In genomic region chr12:88242161-88242925, GRCh38 we compare ENCODE assay signal across 8 cellular contexts.
DNase-seq lines count a peak whose midpoint lies in the region; ATAC-seq and TF ChIP-seq lines count a peak whose summit lies in the region.

No MANE protein-coding gene starts in this region.

- CTCF ChIA-PET in activated CD8-positive, alpha-beta T cell treated with anti-CD3 and anti-CD28 coated beads for 36 hours (lab: Charles Lee): no interaction called here
- CTCF ChIA-PET in activated CD8-positive, alpha-beta T cell treated with anti-CD3 and anti-CD28 coated beads, Interleukin-2, amount 10 ng/mL, durations not matched to agents 7 days and 5 days (lab: Charles Lee): no interaction called here

- H3K4me2 ChIP-seq in neural progenitor cell: no peak overlapping the region

- no peak overlapping the region for H3K9ac ChIP-seq in neural progenitor cell

- H2AFZ ChIP-seq in neural progenitor cell (replicated peaks): no peak overlapping the region

- H3K9me3 ChIP-seq in MG63 (peaks cover 10% of the 10 kb centered on the region), neural progenitor cell (ENCODE audit: low read depth) (no peaks in the 10 kb centered on the region)

- peak; percentile 50 for DNase-seq in activated CD8-positive, alpha-beta T cell treated with anti-CD3 and anti-CD28 coated beads for 36 hours
- DNase-seq in activated CD8-positive, alpha-beta T cell treated with anti-CD3 and anti-CD28 coated beads, Interleukin-2, amount 10 ng/mL, durations not matched to agents 7 days and 5 days: no peak
- DNase-seq in MG63: peak; percentile 85
- peak; percentile 95 for DNase-seq in epithelial cell of proximal tubule (ENCODE audit: low read depth)
- DNase-seq in stromal cell of bone marrow (ENCODE audit: low read depth): peak; percentile 95
- no peak for DNase-seq in effector memory CD8-positive, alpha-beta T cell
- DNase-seq in SK-N-DZ (ENCODE audit: low spot score): no peak
- no peak for DNase-seq in neural progenitor cell (ENCODE audit: low spot score)

- no peaks in the 10 kb centered on the region for H3F3A ChIP-seq in neural progenitor cell (ENCODE audit: low read depth)

- no peaks in the 10 kb centered on the region for H3K36me3 ChIP-seq in MG63
- no peaks in the 10 kb centered on the region for H3K36me3 ChIP-seq in neural progenitor cell

- peak; percentile 95 for ATAC-seq in activated CD8-positive, alpha-beta T cell treated with anti-CD3 and anti-CD28 coated beads for 36 hours
- ATAC-seq in activated CD8-positive, alpha-beta T cell treated with anti-CD3 and anti-CD28 coated beads, Interleukin-2, amount 10 ng/mL, durations not matched to agents 7 days and 5 days: no peak
- ATAC-seq in effector memory CD8-positive, alpha-beta T cell (replicated peaks): no peak

- TF ChIP-seq CTCF in activated CD8-positive, alpha-beta T cell treated with anti-CD3 and anti-CD28 coated beads for 36 hours (IDR thresholded peaks at IDR 0.05): no peak
- TF ChIP-seq CTCF in epithelial cell of proximal tubule (conservative IDR thresholded peaks at IDR 0.05; ENCODE audit: low read depth, low read length): no peak
- no peak for TF ChIP-seq CTCF in neural progenitor cell (IDR thresholded peaks at IDR 0.05)

- H3K9me3 Mint-ChIP-seq in activated CD8-positive, alpha-beta T cell treated with anti-CD3 and anti-CD28 coated beads for 36 hours: peaks cover 3% of the 10 kb centered on the region
- H3K9me3 Mint-ChIP-seq in activated CD8-positive, alpha-beta T cell treated with anti-CD3 and anti-CD28 coated beads, Interleukin-2, amount 10 ng/mL, durations not matched to agents 7 days and 5 days (ENCODE audit: insufficient read depth): no peaks in the 10 kb centered on the region
- H3K9me3 Mint-ChIP-seq in effector memory CD8-positive, alpha-beta T cell: no peaks in the 10 kb centered on the region
- peaks cover 4% of the 10 kb centered on the region for H3K9me3 Mint-ChIP-seq in neural progenitor cell

- H3K27me3 ChIP-seq in MG63 (no peaks in the 10 kb centered on the region), neural progenitor cell (no peaks in the 10 kb centered on the region)

- H3K27ac Mint-ChIP-seq in activated CD8-positive, alpha-beta T cell treated with anti-CD3 and anti-CD28 coated beads for 36 hours: peak overlapping the region; percentile 69
- H3K27ac Mint-ChIP-seq in activated CD8-positive, alpha-beta T cell treated with anti-CD3 and anti-CD28 coated beads, Interleukin-2, amount 10 ng/mL, durations not matched to agents 7 days and 5 days: no peak overlapping the region
- no peak overlapping the region for H3K27ac Mint-ChIP-seq in effector memory CD8-positive, alpha-beta T cell
- no peak overlapping the region for H3K27ac Mint-ChIP-seq in neural progenitor cell

- peaks cover 25% of the 10 kb centered on the region for H3K4me1 Mint-ChIP-seq in activated CD8-positive, alpha-beta T cell treated with anti-CD3 and anti-CD28 coated beads for 36 hours (ENCODE audit: low read depth)
- H3K4me1 Mint-ChIP-seq in activated CD8-positive, alpha-beta T cell treated with anti-CD3 and anti-CD28 coated beads, Interleukin-2, amount 10 ng/mL, durations not matched to agents 7 days and 5 days (ENCODE audit: low read depth): peaks cover 6% of the 10 kb centered on the region
- no peaks in the 10 kb centered on the region for H3K4me1 Mint-ChIP-seq in effector memory CD8-positive, alpha-beta T cell (ENCODE audit: low read depth in 2 of 2)
- H3K4me1 Mint-ChIP-seq in neural progenitor cell: no peaks in the 10 kb centered on the region

- no peak overlapping the region for H3K4me3 Mint-ChIP-seq in activated CD8-positive, alpha-beta T cell treated with anti-CD3 and anti-CD28 coated beads for 36 hours
- no peak overlapping the region for H3K4me3 Mint-ChIP-seq in activated CD8-positive, alpha-beta T cell treated with anti-CD3 and anti-CD28 coated beads, Interleukin-2, amount 10 ng/mL, durations not matched to agents 7 days and 5 days
- H3K4me3 Mint-ChIP-seq in effector memory CD8-positive, alpha-beta T cell: no peak overlapping the region
- no peak overlapping the region for H3K4me3 Mint-ChIP-seq in neural progenitor cell

- H3K4me3 ChIP-seq in MG63 (no peak overlapping the region), epithelial cell of proximal tubule (ENCODE audit: low read depth, low read length) (no peak overlapping the region), neural progenitor cell (no peak overlapping the region)

- POLR2A ChIA-PET in activated CD8-positive, alpha-beta T cell treated with anti-CD3 and anti-CD28 coated beads for 36 hours (lab: Charles Lee): no interaction called here
- POLR2A ChIA-PET in activated CD8-positive, alpha-beta T cell treated with anti-CD3 and anti-CD28 coated beads, Interleukin-2, amount 10 ng/mL, durations not matched to agents 7 days and 5 days (lab: Charles Lee): no interaction called here

- intact Hi-C loops in activated CD8-positive, alpha-beta T cell treated with anti-CD3 and anti-CD28 coated beads for 36 hours (cut with micrococcal nuclease): loop anchor here (2.0 kb wide), 1 partner anchor 56 kb away; no protein-coding TSS in a partner anchor

- H3K27me3 Mint-ChIP-seq in activated CD8-positive, alpha-beta T cell treated with anti-CD3 and anti-CD28 coated beads for 36 hours: peaks cover 3% of the 10 kb centered on the region
- H3K27me3 Mint-ChIP-seq in activated CD8-positive, alpha-beta T cell treated with anti-CD3 and anti-CD28 coated beads, Interleukin-2, amount 10 ng/mL, durations not matched to agents 7 days and 5 days (ENCODE audit: low read depth): no peaks in the 10 kb centered on the region
- H3K27me3 Mint-ChIP-seq in effector memory CD8-positive, alpha-beta T cell: no peaks in the 10 kb centered on the region
- peaks cover 4% of the 10 kb centered on the region for H3K27me3 Mint-ChIP-seq in neural progenitor cell (ENCODE audit: insufficient read depth, low read depth)

- no peaks in the 10 kb centered on the region for H4K20me1 ChIP-seq in neural progenitor cell (ENCODE audit: low read depth)

- no peaks in the 10 kb centered on the region for H3K79me2 ChIP-seq in neural progenitor cell (ENCODE audit: low read depth)

- peaks cover 1% of the 10 kb centered on the region for H3K36me3 Mint-ChIP-seq in activated CD8-positive, alpha-beta T cell treated with anti-CD3 and anti-CD28 coated beads for 36 hours (ENCODE audit: low read depth)
- no peaks in the 10 kb centered on the region for H3K36me3 Mint-ChIP-seq in activated CD8-positive, alpha-beta T cell treated with anti-CD3 and anti-CD28 coated beads, Interleukin-2, amount 10 ng/mL, durations not matched to agents 7 days and 5 days (ENCODE audit: low read depth)
- H3K36me3 Mint-ChIP-seq in effector memory CD8-positive, alpha-beta T cell (ENCODE audit: insufficient read depth): no peaks in the 10 kb centered on the region
- H3K36me3 Mint-ChIP-seq in neural progenitor cell: no peaks in the 10 kb centered on the region

- H3K4me1 ChIP-seq in neural progenitor cell: no peaks in the 10 kb centered on the region

- no peak overlapping the region for H3K27ac ChIP-seq in neural progenitor cell

Comparison
In these comparisons a context has a peak if more than half of its experiments do, and no peak if none do; other contexts are left out.
1. DNase-seq: peak in activated CD8-positive, alpha-beta T cell treated with anti-CD3 and anti-CD28 coated beads for 36 hours (single experiment), MG63 (single experiment), epithelial cell of proximal tubule (single experiment) and stromal cell of bone marrow (single experiment); none in activated CD8-positive, alpha-beta T cell treated with anti-CD3 and anti-CD28 coated beads, Interleukin-2, amount 10 ng/mL, durations not matched to agents 7 days and 5 days (single experiment), effector memory CD8-positive, alpha-beta T cell (0 of 3), SK-N-DZ (single experiment) and neural progenitor cell (single experiment).